1 cellular context compared by ENCODE assay signal in the genomic region with DNA sequence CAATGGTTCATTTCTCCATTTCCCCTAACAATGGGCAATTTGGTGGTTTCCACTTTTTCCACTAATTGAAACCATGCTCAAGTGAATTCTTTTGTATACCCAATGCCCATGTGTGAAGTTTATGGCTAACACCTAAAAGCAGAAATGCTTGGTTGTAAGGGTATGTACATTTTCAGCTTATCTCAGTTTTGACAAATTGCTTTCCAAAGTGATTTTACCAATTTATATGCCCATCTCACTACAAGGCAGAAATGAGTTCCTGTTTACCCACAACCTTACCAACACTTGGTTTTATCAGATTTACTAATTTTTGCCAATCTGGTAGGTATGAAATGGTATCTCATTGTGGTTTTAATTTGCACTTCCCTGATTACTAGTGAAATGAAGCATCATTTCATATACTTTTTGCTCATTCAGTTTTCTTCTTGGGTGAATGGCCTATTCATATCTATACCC.
TF ChIP-seq lines count a peak whose summit lies in the region.

No MANE protein-coding gene starts in this region.

TF ChIP-seq in A549, 52 proteins besides CTCF, POLR2A, EP300 and RAD21 (continued from another document):
- TF ChIP-seq, protein P1, sequence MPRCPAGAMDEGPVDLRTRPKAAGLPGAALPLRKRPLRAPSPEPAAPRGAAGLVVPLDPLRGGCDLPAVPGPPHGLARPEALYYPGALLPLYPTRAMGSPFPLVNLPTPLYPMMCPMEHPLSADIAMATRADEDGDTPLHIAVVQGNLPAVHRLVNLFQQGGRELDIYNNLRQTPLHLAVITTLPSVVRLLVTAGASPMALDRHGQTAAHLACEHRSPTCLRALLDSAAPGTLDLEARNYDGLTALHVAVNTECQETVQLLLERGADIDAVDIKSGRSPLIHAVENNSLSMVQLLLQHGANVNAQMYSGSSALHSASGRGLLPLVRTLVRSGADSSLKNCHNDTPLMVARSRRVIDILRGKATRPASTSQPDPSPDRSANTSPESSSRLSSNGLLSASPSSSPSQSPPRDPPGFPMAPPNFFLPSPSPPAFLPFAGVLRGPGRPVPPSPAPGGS (IDR thresholded peaks at IDR 0.05): no peak
- no peak for TF ChIP-seq FOXS1 (CRISPR knock-in tag; IDR thresholded peaks at IDR 0.05)
- TF ChIP-seq HOXA7 (CRISPR knock-in tag; IDR thresholded peaks at IDR 0.05): no peak
- no peak for TF ChIP-seq KDM5A (IDR thresholded peaks at IDR 0.05)
- no peak for TF ChIP-seq CHD4 (IDR thresholded peaks at IDR 0.05; ENCODE audit: borderline replicate concordance)
- no peak for TF ChIP-seq FOSB (CRISPR knock-in tag; IDR thresholded peaks at IDR 0.05)
- TF ChIP-seq HEYL (CRISPR knock-in tag; IDR thresholded peaks at IDR 0.05): no peak
- TF ChIP-seq HDAC2 (IDR thresholded peaks at IDR 0.05): no peak
- TF ChIP-seq ZC3H11A (IDR thresholded peaks at IDR 0.05): no peak
- TF ChIP-seq MAFK (IDR thresholded peaks at IDR 0.05; ENCODE audit: partially characterized antibody): no peak
- no peak for TF ChIP-seq ZSCAN20 (CRISPR knock-in tag; IDR thresholded peaks at IDR 0.05)
- no peak for TF ChIP-seq FOSL2 (IDR thresholded peaks at IDR 0.05)
- TF ChIP-seq FOSL2 (CRISPR knock-in tag; IDR thresholded peaks at IDR 0.05): no peak
- TF ChIP-seq ESRRA (IDR thresholded peaks at IDR 0.05; ENCODE audit: borderline replicate concordance, low read length): no peak
- TF ChIP-seq, protein P2, sequence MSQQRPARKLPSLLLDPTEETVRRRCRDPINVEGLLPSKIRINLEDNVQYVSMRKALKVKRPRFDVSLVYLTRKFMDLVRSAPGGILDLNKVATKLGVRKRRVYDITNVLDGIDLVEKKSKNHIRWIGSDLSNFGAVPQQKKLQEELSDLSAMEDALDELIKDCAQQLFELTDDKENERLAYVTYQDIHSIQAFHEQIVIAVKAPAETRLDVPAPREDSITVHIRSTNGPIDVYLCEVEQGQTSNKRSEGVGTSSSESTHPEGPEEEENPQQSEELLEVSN (IDR thresholded peaks at IDR 0.05; ENCODE audit: borderline replicate concordance, low read depth): no peak
- no peak for TF ChIP-seq NPAS2 (CRISPR knock-in tag; IDR thresholded peaks at IDR 0.05; ENCODE audit: borderline replicate concordance)
- no peak for TF ChIP-seq JUN (IDR thresholded peaks at IDR 0.05)
- no peak for TF ChIP-seq RARB (CRISPR knock-in tag; IDR thresholded peaks at IDR 0.05)
- TF ChIP-seq PHF8 (IDR thresholded peaks at IDR 0.05; ENCODE audit: borderline replicate concordance, low read depth): no peak
